ENCODE assay signal across 1 cellular context in the genomic region with DNA sequence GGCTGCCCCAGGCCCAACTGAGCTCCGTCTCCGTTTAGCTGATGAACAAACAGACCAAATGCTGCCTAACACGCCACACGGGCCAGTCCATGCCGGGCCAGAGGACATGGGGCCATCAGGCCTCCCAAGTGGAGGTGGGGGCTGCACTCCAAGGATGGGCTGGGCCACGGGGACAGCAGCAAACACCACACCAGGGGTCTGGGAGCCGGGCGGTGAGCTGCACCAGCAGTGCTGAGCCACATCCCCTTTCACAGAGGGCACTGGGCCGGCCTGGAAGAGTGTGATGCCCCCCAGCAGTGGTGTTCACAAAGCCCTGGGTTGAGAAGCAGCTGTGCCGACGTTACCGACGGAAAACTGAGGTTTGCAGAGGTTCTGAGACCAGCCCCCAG.
TF ChIP-seq lines count a peak whose summit lies in the region.

No MANE protein-coding gene starts in this region.

TF ChIP-seq in HepG2, 621 proteins besides CTCF, POLR2A, EP300 and RAD21:
- TF ChIP-seq EZH2 (conservative IDR thresholded peaks at IDR 0.05; ENCODE audit: low read depth, low read length) (0 out of 2 replicates have a peak, but pooled peaks have one; percentile 57), SALL1 (CRISPR knock-in tag; IDR thresholded peaks at IDR 0.05) (no peak)
